In genomic region chrX:76509775-76510174, GRCh38 we compare ENCODE assay signal across 7 cellular contexts.
"Had no signal": no experiment of that assay in that cellular context is flagged by ENCODE, and none has a peak within 500 bp of the region (broad histone marks: within the 10 kb centered on the region; RNA-seq: fewer than 3 reads in every experiment).

No MANE protein-coding gene starts in this region.

- DNase-seq: GDM1, GF-D8 had no signal

- FAIRE-seq: G401.6, GM12878, GM12891, GM18507, GM19239 had no signal

- H3K4me3 ChIP-seq: GM12878 had no signal

- ATAC-seq: GM12878 had no signal
